Comparison of ENCODE assay signal across 8 cellular contexts in the genomic region with DNA sequence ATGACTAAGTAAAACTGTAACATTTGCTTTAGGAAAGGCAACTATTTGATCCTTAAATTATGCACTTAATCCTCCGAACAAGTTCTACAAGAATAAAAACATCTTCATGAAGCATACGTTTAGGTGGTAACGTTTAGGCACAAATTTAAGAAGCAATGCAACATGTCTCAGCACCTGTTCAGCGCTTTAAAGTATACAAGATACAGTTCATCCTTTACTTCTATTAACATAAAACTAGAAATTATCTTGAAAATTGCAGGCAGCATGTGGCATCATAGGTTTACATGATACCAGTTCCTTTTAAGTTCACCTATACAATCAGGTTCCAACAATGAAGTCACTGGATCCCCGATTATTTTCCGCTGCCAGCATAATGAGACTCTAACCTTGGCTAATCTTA. TPM values are rescaled to one million over a fixed set of nuclear protein-coding genes. Genes with fewer than 3 reads are reported as not detected.
DNase-seq lines count a peak whose midpoint lies in the region; ATAC-seq and TF ChIP-seq lines count a peak whose summit lies in the region.

No MANE protein-coding gene starts in this region.

- H3K4me1 Mint-ChIP-seq in activated naive CD4-positive, alpha-beta T cell treated with anti-CD3 and anti-CD28 coated beads, Interleukin-2, amount 10 ng/mL, durations not matched to agents 7 days and 5 days: peaks cover 21% of the 10 kb centered on the region
- peaks cover 15% of the 10 kb centered on the region for H3K4me1 Mint-ChIP-seq in activated naive CD4-positive, alpha-beta T cell treated with anti-CD3 and anti-CD28 coated beads for 36 hours (ENCODE audit: low read depth)
- H3K4me1 Mint-ChIP-seq in WTC11: peaks cover 15% of the 10 kb centered on the region
- H3K4me1 Mint-ChIP-seq in activated CD4-positive, alpha-beta memory T cell treated with anti-CD3 and anti-CD28 coated beads, Interleukin-2, amount 10 ng/mL, durations not matched to agents 7 days and 5 days: peaks cover 19% of the 10 kb centered on the region

- H3K27ac ChIP-seq in iPS-20b (ENCODE audit: low read length) (no peak overlapping the region), suprapubic skin (no peak overlapping the region)

- DNase-seq in activated naive CD4-positive, alpha-beta T cell treated with anti-CD3 and anti-CD28 coated beads, Interleukin-2, amount 10 ng/mL, durations not matched to agents 7 days and 5 days: no peak
- DNase-seq in activated naive CD4-positive, alpha-beta T cell treated with anti-CD3 and anti-CD28 coated beads for 36 hours: no peak
- DNase-seq in WTC11 (ENCODE audit: low spot score) (no peak), suprapubic skin (ENCODE audit: low spot score in 2 of 2) (no peak), AML-193 (lab: John Stamatoyannopoulos, UW) (no peak)
- no peak for DNase-seq in activated CD4-positive, alpha-beta memory T cell treated with anti-CD3 and anti-CD28 coated beads, Interleukin-2, amount 10 ng/mL, durations not matched to agents 7 days and 5 days

- H3K4me3 ChIP-seq in iPS-20b (ENCODE audit: low read length): peak overlapping the region; percentile 96
- H3K4me3 ChIP-seq in suprapubic skin: peak overlapping the region; percentile 90

- H3K27me3 ChIP-seq in iPS-20b (ENCODE audit: insufficient read depth, low read length) (peaks cover 5% of the 10 kb centered on the region; the same call in 1 of the 2 replicates), suprapubic skin (no peaks in the 10 kb centered on the region)

- H3K36me3 ChIP-seq in iPS-20b (ENCODE audit: insufficient read depth, low read depth, low read length) (peaks cover 11% of the 10 kb centered on the region; the same call in 1 of the 2 replicates), suprapubic skin (no peaks in the 10 kb centered on the region)

- POLR2A ChIA-PET in WTC11 (lab: Charles Lee): interaction anchor here (1.3 kb wide), 1 partner anchor 26 kb away, joined by 3 read pairs; the partner anchor contains the start of gene CASP6
- POLR2A ChIA-PET in activated CD4-positive, alpha-beta memory T cell treated with anti-CD3 and anti-CD28 coated beads, Interleukin-2, amount 10 ng/mL, durations not matched to agents 7 days and 5 days (lab: Charles Lee): interaction anchor here (1.1 kb wide), 1 partner anchor 25 kb away, joined by 3 read pairs; the partner anchor contains the start of gene CASP6

- H3K4me3 Mint-ChIP-seq in activated naive CD4-positive, alpha-beta T cell treated with anti-CD3 and anti-CD28 coated beads, Interleukin-2, amount 10 ng/mL, durations not matched to agents 7 days and 5 days: peak overlapping the region; percentile 86
- no peak overlapping the region for H3K4me3 Mint-ChIP-seq in activated naive CD4-positive, alpha-beta T cell treated with anti-CD3 and anti-CD28 coated beads for 36 hours
- peak overlapping the region; percentile 90 for H3K4me3 Mint-ChIP-seq in WTC11
- no peak overlapping the region for H3K4me3 Mint-ChIP-seq in activated CD4-positive, alpha-beta memory T cell treated with anti-CD3 and anti-CD28 coated beads, Interleukin-2, amount 10 ng/mL, durations not matched to agents 7 days and 5 days

- no peak overlapping the region for H3K27ac Mint-ChIP-seq in activated naive CD4-positive, alpha-beta T cell treated with anti-CD3 and anti-CD28 coated beads, Interleukin-2, amount 10 ng/mL, durations not matched to agents 7 days and 5 days
- no peak overlapping the region for H3K27ac Mint-ChIP-seq in activated naive CD4-positive, alpha-beta T cell treated with anti-CD3 and anti-CD28 coated beads for 36 hours
- H3K27ac Mint-ChIP-seq in WTC11: peak overlapping the region; percentile 41; the same call in 1 of the 2 replicates
- no peak overlapping the region for H3K27ac Mint-ChIP-seq in activated CD4-positive, alpha-beta memory T cell treated with anti-CD3 and anti-CD28 coated beads, Interleukin-2, amount 10 ng/mL, durations not matched to agents 7 days and 5 days

- no peak for TF ChIP-seq POLR2A in suprapubic skin (IDR thresholded peaks at IDR 0.05)

- TF ChIP-seq EP300 in suprapubic skin (IDR thresholded peaks at IDR 0.05): no peak

- H3K4me1 ChIP-seq in iPS-20b (ENCODE audit: insufficient read depth, low read length) (peaks cover 6% of the 10 kb centered on the region; the same call in 1 of the 2 replicates), suprapubic skin (peaks cover 24% of the 10 kb centered on the region)

- H3K9me3 ChIP-seq in iPS-20b (ENCODE audit: insufficient read depth, low read depth, low read length): no peaks in the 10 kb centered on the region
- no peaks in the 10 kb centered on the region for H3K9me3 ChIP-seq in suprapubic skin

- peaks cover 4% of the 10 kb centered on the region for H3K27me3 Mint-ChIP-seq in activated naive CD4-positive, alpha-beta T cell treated with anti-CD3 and anti-CD28 coated beads, Interleukin-2, amount 10 ng/mL, durations not matched to agents 7 days and 5 days
- no peaks in the 10 kb centered on the region for H3K27me3 Mint-ChIP-seq in activated naive CD4-positive, alpha-beta T cell treated with anti-CD3 and anti-CD28 coated beads for 36 hours (ENCODE audit: low read depth)
- H3K27me3 Mint-ChIP-seq in WTC11 (ENCODE audit: low read depth): no peaks in the 10 kb centered on the region; the same call in 1 of the 2 replicates
- peaks cover 2% of the 10 kb centered on the region for H3K27me3 Mint-ChIP-seq in activated CD4-positive, alpha-beta memory T cell treated with anti-CD3 and anti-CD28 coated beads, Interleukin-2, amount 10 ng/mL, durations not matched to agents 7 days and 5 days

- peaks cover 13% of the 10 kb centered on the region for H3K36me3 Mint-ChIP-seq in activated naive CD4-positive, alpha-beta T cell treated with anti-CD3 and anti-CD28 coated beads, Interleukin-2, amount 10 ng/mL, durations not matched to agents 7 days and 5 days
- H3K36me3 Mint-ChIP-seq in activated naive CD4-positive, alpha-beta T cell treated with anti-CD3 and anti-CD28 coated beads for 36 hours (ENCODE audit: low read depth): peaks cover 7% of the 10 kb centered on the region
- peaks cover 3% of the 10 kb centered on the region for H3K36me3 Mint-ChIP-seq in WTC11
- H3K36me3 Mint-ChIP-seq in activated CD4-positive, alpha-beta memory T cell treated with anti-CD3 and anti-CD28 coated beads, Interleukin-2, amount 10 ng/mL, durations not matched to agents 7 days and 5 days (ENCODE audit: low read depth): peaks cover 8% of the 10 kb centered on the region

- CTCF ChIA-PET in activated naive CD4-positive, alpha-beta T cell treated with anti-CD3 and anti-CD28 coated beads, Interleukin-2, amount 10 ng/mL, durations not matched to agents 7 days and 5 days (lab: Charles Lee): no interaction called here
- CTCF ChIA-PET in activated naive CD4-positive, alpha-beta T cell treated with anti-CD3 and anti-CD28 coated beads for 36 hours (lab: Charles Lee): interaction anchor here (0.6 to 1.8 kb wide), 2 partner anchors 24 to 27 kb away, joined by 4 to 6 read pairs; no protein-coding TSS in a partner anchor
- CTCF ChIA-PET in WTC11 (lab: Charles Lee): no interaction called here
- CTCF ChIA-PET in activated CD4-positive, alpha-beta memory T cell treated with anti-CD3 and anti-CD28 coated beads, Interleukin-2, amount 10 ng/mL, durations not matched to agents 7 days and 5 days (lab: Charles Lee): interaction anchor here (0.6 kb wide), 1 partner anchor 185 kb away, joined by 6 read pairs; no protein-coding TSS in a partner anchor

- peak overlapping the region; percentile 85; the same call in 1 of the 2 replicates for H3K9ac ChIP-seq in iPS-20b (ENCODE audit: low read depth, low read length)

- ATAC-seq in WTC11 (no peak), HG03442 (IDR thresholded peaks at IDR 0.05; ENCODE audit: unreplicated experiment) (no peak)

- WGBS in suprapubic skin: 46% methylated on average over 6 of the region's 6 CpGs

- no peaks in the 10 kb centered on the region for H3K9me3 Mint-ChIP-seq in activated naive CD4-positive, alpha-beta T cell treated with anti-CD3 and anti-CD28 coated beads, Interleukin-2, amount 10 ng/mL, durations not matched to agents 7 days and 5 days
- no peaks in the 10 kb centered on the region for H3K9me3 Mint-ChIP-seq in activated naive CD4-positive, alpha-beta T cell treated with anti-CD3 and anti-CD28 coated beads for 36 hours
- H3K9me3 Mint-ChIP-seq in WTC11: no peaks in the 10 kb centered on the region
- no peaks in the 10 kb centered on the region for H3K9me3 Mint-ChIP-seq in activated CD4-positive, alpha-beta memory T cell treated with anti-CD3 and anti-CD28 coated beads, Interleukin-2, amount 10 ng/mL, durations not matched to agents 7 days and 5 days

- intact Hi-C loops in activated naive CD4-positive, alpha-beta T cell treated with anti-CD3 and anti-CD28 coated beads for 36 hours (cut with micrococcal nuclease): no loop called here

- no peak for TF ChIP-seq CTCF in WTC11 (IDR thresholded peaks at IDR 0.05)
- TF ChIP-seq CTCF in suprapubic skin (IDR thresholded peaks at IDR 0.05): no peak

TF ChIP-seq in WTC11, 78 proteins besides CTCF, POLR2A, EP300 and RAD21 (continues in another document):
- TF ChIP-seq ZBTB43 (CRISPR knock-in tag; IDR thresholded peaks at IDR 0.05) (no peak), ZNF138 (CRISPR knock-in tag; conservative IDR thresholded peaks at IDR 0.05) (no peak)

RNA-seq across cellular contexts. Expression of gene PLA2G12A, which starts 1.5 kb away (rescaled TPM):
- total RNA-seq in activated naive CD4-positive, alpha-beta T cell treated with anti-CD3 and anti-CD28 coated beads for 36 hours: 10 to 100 TPM; 22.8 to 24.3 TPM
- 47.3 to 53.9 TPM (median 53.0 TPM) in 3 replicates for total RNA-seq in WTC11 (2021)
- 10 to 100 TPM; 15.6 to 33.2 (median 20.5) TPM for total RNA-seq in suprapubic skin
- total RNA-seq in activated CD4-positive, alpha-beta memory T cell treated with anti-CD3 and anti-CD28 coated beads, Interleukin-2, amount 10 ng/mL, durations not matched to agents 7 days and 5 days: 10 to 100 TPM; 13.2 to 15.3 TPM

RNA-seq across cellular contexts. Expression of gene CASP6, which starts 25.1 kb away (rescaled TPM):
- total RNA-seq in activated naive CD4-positive, alpha-beta T cell treated with anti-CD3 and anti-CD28 coated beads for 36 hours: 10 to 100 TPM; 11.5 to 12.1 TPM
- total RNA-seq in WTC11 (2021) (23.7 to 26.0 TPM (median 24.5 TPM) in 3 replicates), suprapubic skin (10 to 100 TPM; 18.4 to 30.5 (median 20.3) TPM)
- total RNA-seq in activated CD4-positive, alpha-beta memory T cell treated with anti-CD3 and anti-CD28 coated beads, Interleukin-2, amount 10 ng/mL, durations not matched to agents 7 days and 5 days: 10 to 100 TPM; 30.5 to 32.4 TPM

Comparison
In these comparisons a context has a peak if more than half of its experiments do, and no peak if none do; other contexts are left out.
1. H3K4me3 Mint-ChIP-seq: peak in activated naive CD4-positive, alpha-beta T cell treated with anti-CD3 and anti-CD28 coated beads, Interleukin-2, amount 10 ng/mL, durations not matched to agents 7 days and 5 days (single experiment) and WTC11 (single experiment); none in activated naive CD4-positive, alpha-beta T cell treated with anti-CD3 and anti-CD28 coated beads for 36 hours (single experiment) and activated CD4-positive, alpha-beta memory T cell treated with anti-CD3 and anti-CD28 coated beads, Interleukin-2, amount 10 ng/mL, durations not matched to agents 7 days and 5 days (single experiment).
2. CTCF ChIA-PET loops: an anchor here in activated naive CD4-positive, alpha-beta T cell treated with anti-CD3 and anti-CD28 coated beads for 36 hours (0.6 to 1.8 kb wide) and activated CD4-positive, alpha-beta memory T cell treated with anti-CD3 and anti-CD28 coated beads, Interleukin-2, amount 10 ng/mL, durations not matched to agents 7 days and 5 days (0.6 kb wide); none called in activated naive CD4-positive, alpha-beta T cell treated with anti-CD3 and anti-CD28 coated beads, Interleukin-2, amount 10 ng/mL, durations not matched to agents 7 days and 5 days and WTC11.